27 cellular contexts compared by ENCODE assay signal in the genomic region with DNA sequence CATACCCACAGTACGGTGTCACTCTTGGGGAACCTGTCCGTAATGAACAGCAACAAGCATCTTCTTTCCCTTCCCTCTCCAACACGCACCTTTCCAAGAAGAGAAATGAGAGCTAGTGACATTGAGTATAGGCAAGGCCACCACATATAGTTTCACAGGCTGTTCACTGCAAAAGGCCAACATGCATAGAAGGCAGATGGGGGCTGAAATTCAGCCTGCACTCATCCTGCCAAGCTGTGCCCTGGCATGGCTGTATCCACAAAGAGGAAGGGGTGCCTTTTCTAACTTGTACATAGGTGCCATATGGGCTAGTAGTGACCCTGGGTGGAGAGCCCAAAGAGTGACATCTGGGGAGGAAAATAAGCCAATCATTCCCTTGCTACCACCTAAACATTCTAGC.
A peak's percentile ranks its signal among the peaks of the same experiment; 100 is the strongest.
DNase-seq lines count a peak whose midpoint lies in the region; ATAC-seq and TF ChIP-seq lines count a peak whose summit lies in the region.
"Had no signal": no experiment of that assay in that cellular context is flagged by ENCODE, and none has a peak within 500 bp of the region (broad histone marks: within the 10 kb centered on the region; RNA-seq: fewer than 3 reads in every experiment).

No MANE protein-coding gene starts in this region.

- H3K9me3 ChIP-seq in endodermal cell (ENCODE audit: control insufficient read depth, low read length) (peaks cover 5% of the 10 kb centered on the region), left lung (peaks cover 0 to 6% of the 10 kb centered on the region in 2 donors), body of pancreas (peaks cover 0 to 1% (median 0%) of the 10 kb centered on the region in 3 donors)
- H3K9me3 ChIP-seq: BE2C, colonic mucosa, HAP-1 had no signal

- H3K27me3 ChIP-seq in endodermal cell (ENCODE audit: control insufficient read depth, insufficient read depth, low read length, poor library complexity, severe bottlenecking) (no peaks in the 10 kb centered on the region), left lung (peaks cover 0 to 6% of the 10 kb centered on the region in 2 donors), body of pancreas (no peaks in the 10 kb centered on the region)
- H3K27me3 ChIP-seq: BE2C, colonic mucosa, right atrium auricular region had no signal

- DNase-seq in DMS 273 treated with DMSO at 0.1 percent for 48 hours (lab: John Stamatoyannopoulos, UW), result peak; percentile 42
- DNase-seq in NCI-H69 (lab: John Stamatoyannopoulos, UW), result peak; percentile 16
- DNase-seq in endodermal cell, result peak; percentile 13
- DNase-seq in stimulated activated effector memory CD8-positive, alpha-beta T cell treated with anti-CD3 and anti-CD28 coated beads, Interleukin-12 subunit alpha, Interleukin-12 subunit beta, amount 100 ng/mL, for 72 hours (ENCODE audit: low spot score in 2 of 2), result no peak
- DNase-seq in left lung, result no peak
- no peak for DNase-seq in kidney tubule cell (ENCODE audit: low spot score)
- no peak for DNase-seq in NCI-H2029 (lab: John Stamatoyannopoulos, UW)
- DNase-seq in body of pancreas, result no peak
- DNase-seq: activated CD4-positive, alpha-beta T cell treated with anti-CD3 and anti-CD28 coated beads for 36 hours; activated CD8-positive, alpha-beta T cell treated with anti-CD3 and anti-CD28 coated beads, Interleukin-2, amount 10 ng/mL, durations not matched to agents 7 days and 5 days; BE2C; effector CD4-positive, alpha-beta T cell; immature natural killer cell; NCI-H1048; NCI-H510A treated with DMSO at 0.1 percent for 48 hours; posterior cingulate gyrus; Right ventricle myocardium superior; small intestine; stimulated activated naive CD8-positive, alpha-beta T cell treated with anti-CD3 and anti-CD28 coated beads, Interleukin-15, amount 100 ng/mL, for 72 hours had no signal

- H3K9me3 Mint-ChIP-seq in endodermal cell, result peaks cover 6% of the 10 kb centered on the region
- peaks cover 5% of the 10 kb centered on the region for H3K9me3 Mint-ChIP-seq in stimulated activated effector memory CD8-positive, alpha-beta T cell treated with anti-CD3 and anti-CD28 coated beads, Interleukin-12 subunit alpha, Interleukin-12 subunit beta, amount 100 ng/mL, for 72 hours

- peaks cover 4% of the 10 kb centered on the region for H3K4me1 ChIP-seq in endodermal cell (ENCODE audit: control insufficient read depth, insufficient read depth, low read length)
- H3K4me1 ChIP-seq in left lung, result peaks cover 0 to 14% of the 10 kb centered on the region in 2 donors
- peaks cover 26% of the 10 kb centered on the region for H3K4me1 ChIP-seq in body of pancreas
- H3K4me1 ChIP-seq: BE2C, colonic mucosa, HAP-1 had no signal

- H3K36me3 ChIP-seq in endodermal cell (ENCODE audit: control insufficient read depth, insufficient read depth, low read length), result no peaks in the 10 kb centered on the region
- no peaks in the 10 kb centered on the region for H3K36me3 ChIP-seq in left lung
- H3K36me3 ChIP-seq in body of pancreas (replicated peaks in 1 of 2; ENCODE audit: insufficient read depth in 1 of 2, low read depth in 2 of 2), result no peaks in the 10 kb centered on the region
- H3K36me3 ChIP-seq: BE2C, colonic mucosa, HAP-1, right atrium auricular region had no signal

- H3K36me3 Mint-ChIP-seq in endodermal cell (ENCODE audit: low read depth), result no peaks in the 10 kb centered on the region
- no peaks in the 10 kb centered on the region for H3K36me3 Mint-ChIP-seq in stimulated activated effector memory CD8-positive, alpha-beta T cell treated with anti-CD3 and anti-CD28 coated beads, Interleukin-12 subunit alpha, Interleukin-12 subunit beta, amount 100 ng/mL, for 72 hours

- H3K27me3 Mint-ChIP-seq in endodermal cell (ENCODE audit: insufficient read depth), result peaks cover 4% of the 10 kb centered on the region
- H3K27me3 Mint-ChIP-seq: activated CD4-positive, alpha-beta T cell treated with anti-CD3 and anti-CD28 coated beads for 36 hours; stimulated activated naive CD8-positive, alpha-beta T cell treated with anti-CD3 and anti-CD28 coated beads, Interleukin-15, amount 100 ng/mL, for 72 hours had no signal

- no peak for ATAC-seq in stimulated activated effector memory CD8-positive, alpha-beta T cell treated with anti-CD3 and anti-CD28 coated beads, Interleukin-12 subunit alpha, Interleukin-12 subunit beta, amount 100 ng/mL, for 72 hours
- no peak for ATAC-seq in left lung
- ATAC-seq in body of pancreas, result no peak
- ATAC-seq: activated CD4-positive, alpha-beta T cell treated with anti-CD3 and anti-CD28 coated beads for 36 hours; activated CD8-positive, alpha-beta T cell treated with anti-CD3 and anti-CD28 coated beads, Interleukin-2, amount 10 ng/mL, durations not matched to agents 7 days and 5 days; activated naive CD4-positive, alpha-beta T cell treated with anti-CD3 and anti-CD28 coated beads, Interleukin-2, amount 50 U/mL, for 72 hours; Panc1 had no signal

- 96 to 100% methylated on average over 3 of the region's 3 CpGs for WGBS in endodermal cell (ENCODE audit: insufficient coverage in 1 of 2, insufficient read length in 1 of 2), 2 experiments
- 98 to 100% methylated on average over 3 of the region's 3 CpGs for WGBS in body of pancreas, 2 donors

- peaks cover 5% of the 10 kb centered on the region for H3K4me1 Mint-ChIP-seq in endodermal cell
- peaks cover 11% of the 10 kb centered on the region for H3K4me1 Mint-ChIP-seq in stimulated activated effector memory CD8-positive, alpha-beta T cell treated with anti-CD3 and anti-CD28 coated beads, Interleukin-12 subunit alpha, Interleukin-12 subunit beta, amount 100 ng/mL, for 72 hours

- no peak for TF ChIP-seq CTCF in endodermal cell (conservative IDR thresholded peaks at IDR 0.05)
- no peak for TF ChIP-seq CTCF in left lung (IDR thresholded peaks at IDR 0.05)
- no peak for TF ChIP-seq CTCF in body of pancreas (IDR thresholded peaks at IDR 0.05)

- H3K27ac ChIP-seq in endodermal cell (ENCODE audit: low read depth, low read length), result no peak overlapping the region
- H3K27ac ChIP-seq in left lung, result no peak overlapping the region
- H3K27ac ChIP-seq in body of pancreas, result no peak overlapping the region
- H3K27ac ChIP-seq: colonic mucosa, epithelial cell of prostate had no signal

- H3K4me3 Mint-ChIP-seq in endodermal cell, result no peak overlapping the region
- H3K4me3 Mint-ChIP-seq in stimulated activated effector memory CD8-positive, alpha-beta T cell treated with anti-CD3 and anti-CD28 coated beads, Interleukin-12 subunit alpha, Interleukin-12 subunit beta, amount 100 ng/mL, for 72 hours, result no peak overlapping the region
- H3K4me3 Mint-ChIP-seq: activated CD4-positive, alpha-beta T cell treated with anti-CD3 and anti-CD28 coated beads for 36 hours; activated CD8-positive, alpha-beta T cell treated with anti-CD3 and anti-CD28 coated beads, Interleukin-2, amount 10 ng/mL, durations not matched to agents 7 days and 5 days; immature natural killer cell; neural crest cell; stimulated activated naive CD8-positive, alpha-beta T cell treated with anti-CD3 and anti-CD28 coated beads, Interleukin-15, amount 100 ng/mL, for 72 hours had no signal

- TF ChIP-seq POLR2A in body of pancreas (IDR thresholded peaks at IDR 0.05), result no peak

- H3K4me3 ChIP-seq in endodermal cell (ENCODE audit: low read length) (no peak overlapping the region), left lung (no peak overlapping the region), body of pancreas (no peak overlapping the region)
- H3K4me3 ChIP-seq: colonic mucosa, HAP-1, right atrium auricular region had no signal

- no peak overlapping the region for H3K9ac ChIP-seq in endodermal cell (ENCODE audit: extremely low read depth, low read length, poor library complexity, severe bottlenecking)

- no peak overlapping the region for H3K27ac Mint-ChIP-seq in endodermal cell
- peak overlapping the region; percentile 66 for H3K27ac Mint-ChIP-seq in stimulated activated effector memory CD8-positive, alpha-beta T cell treated with anti-CD3 and anti-CD28 coated beads, Interleukin-12 subunit alpha, Interleukin-12 subunit beta, amount 100 ng/mL, for 72 hours
- H3K27ac Mint-ChIP-seq: activated CD4-positive, alpha-beta T cell treated with anti-CD3 and anti-CD28 coated beads for 36 hours; activated CD8-positive, alpha-beta T cell treated with anti-CD3 and anti-CD28 coated beads, Interleukin-2, amount 10 ng/mL, durations not matched to agents 7 days and 5 days; activated T-helper 2 cell treated with anti-CD3 and anti-CD28 coated beads, Interferon-gamma antibody, Interleukin-2, Interleukin-4, amounts not matched to agents 10 μg/mL and 5 μg/mL and 100 μg/mL, durations not matched to agents 14 hours and 24 hours and 36 hours had no signal

- intact Hi-C loops in left lung (cut with DNase I) (no loop called here), body of pancreas (cut with DNase I) (no loop called here)

Comparison
In these comparisons a context has a peak if more than half of its experiments do, and no peak if none do; other contexts are left out.
1. DNase-seq: peak in DMS 273 treated with DMSO at 0.1 percent for 48 hours (single experiment), NCI-H69 (single experiment) and endodermal cell (single experiment); none in stimulated activated effector memory CD8-positive, alpha-beta T cell treated with anti-CD3 and anti-CD28 coated beads, Interleukin-12 subunit alpha, Interleukin-12 subunit beta, amount 100 ng/mL, for 72 hours (0 of 2), left lung (0 of 2), kidney tubule cell (single experiment), NCI-H2029 (single experiment) and body of pancreas (0 of 4).